Comparison of ENCODE assay signal across 8 cellular contexts in the genomic region with DNA sequence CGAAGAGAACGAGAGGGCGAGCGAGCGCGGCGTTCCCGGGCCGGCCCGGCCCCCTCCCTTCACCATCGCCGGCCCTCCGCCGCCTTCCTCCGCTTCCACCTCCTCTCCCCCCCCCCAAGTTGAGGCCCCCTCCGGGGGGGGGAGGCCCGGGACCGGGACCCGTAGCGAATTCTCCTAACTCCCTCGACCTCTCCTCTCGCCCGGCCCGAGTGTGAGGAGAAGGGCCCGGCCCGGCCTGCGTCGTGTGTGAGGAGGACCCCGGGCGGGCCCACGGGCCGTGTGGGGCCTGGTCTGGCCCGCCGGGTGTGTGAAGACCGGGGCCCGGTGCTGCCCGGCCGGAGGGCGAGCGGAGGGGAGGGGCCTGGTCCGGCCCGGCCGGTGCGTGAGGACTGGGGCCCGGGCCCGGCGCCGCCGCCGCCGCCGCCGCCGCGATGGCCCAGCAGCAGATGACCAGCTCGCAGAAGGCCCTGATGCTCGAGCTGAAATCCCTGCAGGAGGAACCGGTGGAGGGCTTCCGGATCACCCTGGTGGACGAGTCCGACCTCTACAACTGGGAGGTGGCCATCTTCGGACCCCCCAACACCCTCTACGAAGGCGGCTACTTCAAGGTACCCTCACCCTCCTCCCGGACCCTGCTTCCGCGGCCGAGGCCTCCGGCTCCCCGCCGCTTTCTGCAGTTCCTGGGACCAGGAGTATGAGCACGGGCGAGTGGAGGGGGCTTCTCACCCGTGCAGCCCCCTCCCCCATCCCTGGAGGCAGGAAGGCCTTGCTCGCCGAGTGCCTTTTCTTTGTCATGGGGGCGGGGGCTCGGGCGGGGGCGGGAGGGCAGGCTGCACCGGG. TPM values are rescaled to one million over a fixed set of nuclear protein-coding genes. Genes with fewer than 3 reads are reported as not detected.
A peak's percentile ranks its signal among the peaks of the same experiment; 100 is the strongest.
DNase-seq lines count a peak whose midpoint lies in the region; ATAC-seq and TF ChIP-seq lines count a peak whose summit lies in the region.

No MANE protein-coding gene starts in this region.

- TF ChIP-seq POLR2A in testis (IDR thresholded peaks at IDR 0.05) = no peak

- CTCF ChIA-PET in BJ (lab: Yijun Ruan, JAX) (interaction anchor here (0.6 to 1.9 kb wide), 3 partner anchors 38 to 104 kb away, joined by 3 to 4 read pairs (median 3); no protein-coding TSS in a partner anchor), Panc1 (lab: Charles Lee) (no interaction called here)

- ATAC-seq in GM18909 (IDR thresholded peaks at IDR 0.05; ENCODE audit: poor library complexity, unreplicated experiment) = peak; percentile 22
- ATAC-seq in HG03196 (IDR thresholded peaks at IDR 0.05; ENCODE audit: unreplicated experiment) = peak; percentile 17
- peak; percentile 68 for ATAC-seq in Panc1

- H3K4me1 ChIP-seq in Panc1 (ENCODE audit: control insufficient read depth, insufficient read depth, low read length) (peaks cover 41% of the 10 kb centered on the region), testis (peaks cover 44% of the 10 kb centered on the region)

- H3K9me3 Mint-ChIP-seq in neural crest cell = no peaks in the 10 kb centered on the region

- no peaks in the 10 kb centered on the region for H3K9me3 ChIP-seq in Panc1 (ENCODE audit: control insufficient read depth, insufficient read depth, low read depth, low read length)
- no peaks in the 10 kb centered on the region for H3K9me3 ChIP-seq in testis

- H3K27ac Mint-ChIP-seq in neural crest cell (ENCODE audit: unreplicated experiment) = peak overlapping the region; percentile 89

- H3K36me3 Mint-ChIP-seq in neural crest cell (ENCODE audit: low read depth) = peaks cover 5% of the 10 kb centered on the region

- H3K4me3 Mint-ChIP-seq in neural crest cell = peak overlapping the region; percentile 97

- in situ Hi-C loops in Panc1 (cut with HindIII; ENCODE audit: low pct_unique_long_range_greater_than_20kb, low sequenced_read_pairs) = no loop called here

- peaks cover 2% of the 10 kb centered on the region for H3K27me3 Mint-ChIP-seq in neural crest cell (ENCODE audit: low read depth)

- H3K36me3 ChIP-seq in BJ (ENCODE audit: control insufficient read depth, insufficient read depth, low read length) = no peaks in the 10 kb centered on the region
- H3K36me3 ChIP-seq in Panc1 (ENCODE audit: control insufficient read depth, insufficient read depth, low read length) = 0 out of 2 replicates have a peak, but pooled peaks cover 3% of the 10 kb centered on the region
- H3K36me3 ChIP-seq in testis (ENCODE audit: low read depth, missing control alignments) = no peaks in the 10 kb centered on the region

- H3K4me1 Mint-ChIP-seq in neural crest cell = peaks cover 51% of the 10 kb centered on the region

- H3K4me3 ChIP-seq in BJ (ENCODE audit: low read depth, low read length) (peak overlapping the region; percentile 93), Panc1 (ENCODE audit: low read depth in 2 of 2, low read length in 2 of 2) (peak overlapping the region; percentile 71 to 96), fibroblast of the aortic adventitia (ENCODE audit: low read depth, low read length) (peak overlapping the region; percentile 90), testis (peak overlapping the region; percentile 92 to 96)

- TF ChIP-seq CTCF in BJ (IDR thresholded peaks at IDR 0.05; ENCODE audit: insufficient read depth, low read depth, low read length) = peak; percentile 36
- TF ChIP-seq CTCF in Panc1 (IDR thresholded peaks at IDR 0.05) = no peak
- peak; percentile 43 for TF ChIP-seq CTCF in fibroblast of the aortic adventitia (IDR thresholded peaks at IDR 0.05; ENCODE audit: insufficient read depth, low read length)
- peak; percentile 43 for TF ChIP-seq CTCF in neural crest cell (conservative IDR thresholded peaks at IDR 0.05)
- TF ChIP-seq CTCF in testis (IDR thresholded peaks at IDR 0.05) = no peak

- POLR2A ChIA-PET in BJ (lab: Charles Lee) = no interaction called here
- POLR2A ChIA-PET in Panc1 (lab: Charles Lee) = interaction anchor here (0.6 kb wide), 2 partner anchors 46 to 99 kb away, joined by 4 to 11 read pairs; no protein-coding TSS in a partner anchor

- WGBS in testis, 2 donors = 1% methylated on average over 30 of the region's 81 CpGs; no CpG with 5 or more reads in 1 of the 2 donors

- peak overlapping the region; percentile 92 for H3K27ac ChIP-seq in Panc1 (ENCODE audit: low read length)
- peak overlapping the region; percentile 99 to 100 for H3K27ac ChIP-seq in testis

- DNase-seq in BJ (ENCODE audit: low read depth) (no peak), Panc1 (ENCODE audit: low read depth, low spot score) (no peak), fibroblast of the aortic adventitia (ENCODE audit: low read depth) (peak; percentile 68), neural crest cell (ENCODE audit: low read depth, low spot score) (peak; percentile 62), testis (peak; percentile 52)
- peak; percentile 80 for DNase-seq in activated effector memory CD4-positive, alpha-beta T cell treated with anti-CD3 and anti-CD28 coated beads, Interleukin-2, amount 50 U/mL, for 16 hours

- intact Hi-C loops in Panc1 (cut with micrococcal nuclease; ENCODE audit: unreplicated experiment) (loop anchor here (5.0 to 10.0 kb wide), 2 partner anchors 35 to 97 kb away; no protein-coding TSS in a partner anchor), testis (cut with DNase I; ENCODE audit: low total_unique reads) (no loop called here)

- BruUV-seq in Panc1 (replicated peaks; lab: Mats Ljungman, UMichigan) = no TSS peak

- no peaks in the 10 kb centered on the region for H3K27me3 ChIP-seq in BJ (ENCODE audit: control insufficient read depth, insufficient read depth, low read length)
- H3K27me3 ChIP-seq in Panc1 (ENCODE audit: control insufficient read depth, insufficient read depth, low read length) = no peaks in the 10 kb centered on the region
- no peaks in the 10 kb centered on the region for H3K27me3 ChIP-seq in testis

RNA-seq across cellular contexts. Expression of a gene that starts 0.6 kb away (rescaled TPM):
- polyA plus RNA-seq in BJ (2011; rRNA removed) (18.3 and 25.1 TPM in 2 replicates), testis (ENCODE audit: insufficient read depth, low read depth, low replicate concordance) (85.7 TPM)
- 19.7 and 25.0 TPM in 2 replicates for polyA minus RNA-seq in BJ (2011; rRNA and poly(A)+ RNA removed)
- total RNA-seq in Panc1 (2021; ENCODE audit: unreplicated experiment) (67.2 TPM), fibroblast of the aortic adventitia (ENCODE audit: low replicate concordance) (21.1 and 21.7 TPM in 2 replicates), neural crest cell (85.9 and 88.0 TPM in 2 replicates), testis (10 to 100 TPM; 50.2 to 72.6 TPM)
- 47.2 TPM for polyA plus RNA-seq in Panc1 (2012; ENCODE audit: insufficient read length)

RNA-seq across cellular contexts. Expression of a gene that starts 22.2 kb away (rescaled TPM):
- polyA plus RNA-seq in BJ (2011; rRNA removed) = 0.75 and 1.4 TPM in 2 replicates
- polyA minus RNA-seq in BJ (2011; rRNA and poly(A)+ RNA removed) = 0.62 and 0.71 TPM in 2 replicates
- 1.0 TPM for total RNA-seq in Panc1 (2021; ENCODE audit: unreplicated experiment)
- polyA plus RNA-seq in Panc1 (2012; ENCODE audit: insufficient read length) = 1.8 TPM
- 5.7 and 145 TPM in 2 replicates for total RNA-seq in fibroblast of the aortic adventitia (ENCODE audit: low replicate concordance)
- total RNA-seq in neural crest cell = not detected in 2 replicates
- 1 to 10 TPM in 1 of 2 donors, under 1 TPM in 1; 0.68 to 3.3 TPM for total RNA-seq in testis
- polyA plus RNA-seq in testis (ENCODE audit: insufficient read depth, low read depth, low replicate concordance) = 6.5 TPM

Comparison
In these comparisons a context has a peak if more than half of its experiments do, and no peak if none do; other contexts are left out.
1. DNase-seq: peak in activated effector memory CD4-positive, alpha-beta T cell treated with anti-CD3 and anti-CD28 coated beads, Interleukin-2, amount 50 U/mL, for 16 hours (single experiment), fibroblast of the aortic adventitia (single experiment), neural crest cell (single experiment) and testis (single experiment); none in BJ (single experiment) and Panc1 (single experiment).
2. CTCF ChIP-seq: peak in BJ (single experiment), fibroblast of the aortic adventitia (single experiment) and neural crest cell (single experiment); none in Panc1 (single experiment) and testis (0 of 3).
3. ATAC-seq: peak in every context shown above with its lines; median percentile 68 in Panc1; 22 in GM18909; 17 in HG03196.
4. Peak in every context shown above with its lines, with median percentiles within 50 percentile points of each other: H3K4me3 ChIP-seq.